ENCODE assay signal across 12 cellular contexts in genomic region chr3:65713016-65713415, GRCh38.
A peak's percentile ranks its signal among the peaks of the same experiment; 100 is the strongest.
DNase-seq lines count a peak whose midpoint lies in the region; ATAC-seq, FAIRE-seq and TF ChIP-seq lines count a peak whose summit lies in the region.
"Had no signal": no experiment of that assay in that cellular context is flagged by ENCODE, and none has a peak within 500 bp of the region (broad histone marks: within the 10 kb centered on the region; RNA-seq: fewer than 3 reads in every experiment).

No MANE protein-coding gene starts in this region.

- H3K9me3 ChIP-seq in mesenchymal stem cell (ENCODE audit: control insufficient read depth, low read length) (no peaks in the 10 kb centered on the region), HepG2 (ENCODE audit: low read length) (no peaks in the 10 kb centered on the region)

- no peak overlapping the region for H2AFZ ChIP-seq in mesenchymal stem cell (ENCODE audit: low read depth, low read length)
- H2AFZ ChIP-seq in HepG2 (ENCODE audit: low read length), result no peak overlapping the region

- intact Hi-C loops in left colon (cut with DNase I, micrococcal nuclease), result no loop called here
- intact Hi-C loops in HepG2 (cut with micrococcal nuclease; ENCODE audit: unreplicated experiment), result no loop called here

- TF ChIP-seq EP300 in HepG2 (IDR thresholded peaks at IDR 0.05; ENCODE audit: low read depth in 2 of 2, low read length in 2 of 2), result no peak
- no peak for TF ChIP-seq EP300 in HepG2 (CRISPR knock-in tag; IDR thresholded peaks at IDR 0.05; ENCODE audit: borderline replicate concordance)

- no peak overlapping the region for H2AK5ac ChIP-seq in mesenchymal stem cell (ENCODE audit: low read length, severe bottlenecking)

- no TSS peak for BruUV-seq in HepG2 (replicated peaks; lab: Mats Ljungman, UMichigan)

- POLR2A ChIA-PET in AG04449 (lab: Yijun Ruan, JAX), result interaction anchor here (0.7 kb wide), 1 partner anchor 233 kb away, joined by 3 read pairs; no protein-coding TSS in a partner anchor
- POLR2A ChIA-PET in HepG2 (lab: Yijun Ruan, JAX), result no interaction called here

- H3K79me1 ChIP-seq in mesenchymal stem cell (replicated peaks; ENCODE audit: low read length, poor library complexity, severe bottlenecking), result peaks cover 12% of the 10 kb centered on the region

- no peak overlapping the region for H3K4ac ChIP-seq in mesenchymal stem cell (ENCODE audit: low read depth in 1 of 2, low read length in 2 of 2)

- no peak overlapping the region for H2BK12ac ChIP-seq in mesenchymal stem cell (ENCODE audit: low read length in 2 of 2)

- TF ChIP-seq POLR2A in HepG2 (IDR thresholded peaks at IDR 0.05; ENCODE audit: insufficient read depth in 1 of 2, low read depth in 2 of 2, low read length in 2 of 2), result no peak

- H3K23ac ChIP-seq in mesenchymal stem cell (ENCODE audit: low read length in 2 of 2), result no peak overlapping the region

- no peak for TF ChIP-seq RAD21 in HepG2 (CRISPR knock-in tag; IDR thresholded peaks at IDR 0.05)

- H3K27me3 ChIP-seq in mesenchymal stem cell (ENCODE audit: control insufficient read depth in 1 of 2, insufficient read depth in 1 of 2, low read length in 2 of 2) (no peaks in the 10 kb centered on the region), HepG2 (ENCODE audit: control insufficient read depth in 1 of 2, insufficient read depth in 2 of 2, low read length in 2 of 2) (no peaks in the 10 kb centered on the region)
- H3K27me3 ChIP-seq: cardiac muscle cell had no signal

- no peak overlapping the region for H2BK5ac ChIP-seq in mesenchymal stem cell (ENCODE audit: low read depth, low read length, poor library complexity, severe bottlenecking)

- H3K4me3 ChIP-seq in AG04449 (ENCODE audit: low read depth, low read length), result no peak overlapping the region
- H3K4me3 ChIP-seq in coronary artery, result no peak overlapping the region
- H3K4me3 ChIP-seq in mesenchymal stem cell (ENCODE audit: insufficient read depth in 1 of 2, low read depth in 1 of 2, low read length in 2 of 2), result no peak overlapping the region
- no peak overlapping the region for H3K4me3 ChIP-seq in HepG2 (replicated peaks in 1 of 3; ENCODE audit: insufficient read depth in 1 of 3, low read depth in 2 of 3, low read length in 3 of 3)
- H3K4me3 ChIP-seq: cardiac muscle cell had no signal

- no peak overlapping the region for H2BK120ac ChIP-seq in mesenchymal stem cell (ENCODE audit: low read depth, low read length)

- DNase-seq in AG04449 (ENCODE audit: low read depth, low spot score) (peak; percentile 84), KBM-7 (peak; percentile 7), coronary artery (ENCODE audit: low spot score) (peak; percentile 75), mesenchymal stem cell (peak; percentile 79), left colon (no peak), HepG2 (ENCODE audit: low spot score) (no peak), NCI-H2081 (lab: John Stamatoyannopoulos, UW) (no peak)
- DNase-seq: activated CD8-positive, alpha-beta T cell treated with anti-CD3 and anti-CD28 coated beads for 36 hours; immature natural killer cell; NCI-H1694 had no signal

- no peaks in the 10 kb centered on the region for H3K36me3 ChIP-seq in mesenchymal stem cell (ENCODE audit: control insufficient read depth in 1 of 2, insufficient read depth in 2 of 2, low read depth in 1 of 2, low read length in 2 of 2)
- H3K36me3 ChIP-seq in HepG2 (replicated peaks in 1 of 2; ENCODE audit: control insufficient read depth in 1 of 2, insufficient read depth in 2 of 2, low read length in 2 of 2), result peaks cover 0 to 1% of the 10 kb centered on the region in 2 experiments; a peak in 1 of 5 replicates
- H3K36me3 ChIP-seq: cardiac muscle cell had no signal

- H4K8ac ChIP-seq in mesenchymal stem cell (ENCODE audit: low read length), result no peak overlapping the region

- ATAC-seq in left colon (no peak), HepG2 (no peak), HG03139 (IDR thresholded peaks at IDR 0.05; ENCODE audit: unreplicated experiment) (no peak)
- ATAC-seq: activated CD8-positive, alpha-beta T cell treated with anti-CD3 and anti-CD28 coated beads for 36 hours had no signal

- H3K27ac ChIP-seq in coronary artery, result peak overlapping the region in 1 of 2 donors; percentile 25
- H3K27ac ChIP-seq in mesenchymal stem cell (ENCODE audit: low read length, poor library complexity, severe bottlenecking), result peak overlapping the region; percentile 20
- no peak overlapping the region for H3K27ac ChIP-seq in HepG2 (ENCODE audit: extremely low read length, insufficient read depth, low read length)
- H3K27ac ChIP-seq: cardiac muscle cell had no signal

- H3K4me1 ChIP-seq in mesenchymal stem cell (ENCODE audit: control insufficient read depth, insufficient read depth, low read depth, low read length) (peaks cover 6% of the 10 kb centered on the region), HepG2 (ENCODE audit: insufficient read depth, low read length) (no peaks in the 10 kb centered on the region; the same call in 1 of the 2 replicates)

- H3K18ac ChIP-seq in mesenchymal stem cell (ENCODE audit: low read depth in 1 of 2, low read length in 2 of 2), result no peak overlapping the region

- no CpG with 5 or more reads among the region's 1 CpG for WGBS in mesenchymal stem cell
- WGBS in HepG2 (ENCODE audit: low lambda C conversion rate), result 86% methylated on average over 1 of the region's 1 CpG

- in situ Hi-C loops in KBM-7 (cut with MboI; ENCODE audit: low pct_unique_long_range_greater_than_20kb, low sequenced_read_pairs) (no loop called here), HepG2 (cut with HindIII; ENCODE audit: extremely low pct_ligation_motif_present, low pct_unique_long_range_greater_than_20kb) (no loop called here)

- H2BK15ac ChIP-seq in mesenchymal stem cell (ENCODE audit: low read depth, poor library complexity, severe bottlenecking), result no peak overlapping the region

- no peak overlapping the region for H4K91ac ChIP-seq in mesenchymal stem cell (ENCODE audit: low read length)

- H4K20me1 ChIP-seq in HepG2 (ENCODE audit: insufficient read depth, low read length), result no peaks in the 10 kb centered on the region

- H3K4me2 ChIP-seq in mesenchymal stem cell (ENCODE audit: low read length, poor library complexity, severe bottlenecking) (no peak overlapping the region), HepG2 (ENCODE audit: low read depth, low read length) (no peak overlapping the region)

- FAIRE-seq in HepG2 (lab: Jason Lieb, UNC), result no peak

- H3K14ac ChIP-seq in mesenchymal stem cell (ENCODE audit: low read length in 2 of 2), result no peak overlapping the region

- no peak for TF ChIP-seq CTCF in AG04449 (IDR thresholded peaks at IDR 0.05; ENCODE audit: insufficient read depth, low read length, missing control alignments)
- TF ChIP-seq CTCF in coronary artery (IDR thresholded peaks at IDR 0.05), result no peak
- TF ChIP-seq CTCF in HepG2 (CRISPR knock-in tag; IDR thresholded peaks at IDR 0.05), result no peak

- peaks cover 7% of the 10 kb centered on the region for H3K79me2 ChIP-seq in HepG2 (ENCODE audit: insufficient read depth, low read length)

- H3K9ac ChIP-seq in mesenchymal stem cell (ENCODE audit: low read length), result no peak overlapping the region
- no peak overlapping the region for H3K9ac ChIP-seq in HepG2 (ENCODE audit: insufficient read depth, low read depth, low read length)

- CTCF ChIA-PET in AG04449 (lab: Yijun Ruan, JAX), result interaction anchor here (0.7 to 3.4 kb wide), 3 partner anchors 19 to 217 kb away, joined by 3 to 12 read pairs (median 3); no protein-coding TSS in a partner anchor
- CTCF ChIA-PET in HepG2 (lab: Yijun Ruan, JAX; ENCODE audit: low intra/inter-chr PET ratio, low total read pairs), result no interaction called here

TF ChIP-seq in HepG2, 621 proteins besides CTCF, POLR2A, EP300 and RAD21:
- TF ChIP-seq ZNF513 (CRISPR knock-in tag; conservative IDR thresholded peaks at IDR 0.05), result no peak

Comparison
In these comparisons a context has a peak if more than half of its experiments do, and no peak if none do; other contexts are left out.
1. DNase-seq: peak in AG04449 (single experiment), KBM-7 (single experiment), coronary artery (single experiment) and mesenchymal stem cell (single experiment); none in left colon (0 of 2), HepG2 (single experiment) and NCI-H2081 (0 of 2).